8 cellular contexts compared by ENCODE assay signal in the genomic region with DNA sequence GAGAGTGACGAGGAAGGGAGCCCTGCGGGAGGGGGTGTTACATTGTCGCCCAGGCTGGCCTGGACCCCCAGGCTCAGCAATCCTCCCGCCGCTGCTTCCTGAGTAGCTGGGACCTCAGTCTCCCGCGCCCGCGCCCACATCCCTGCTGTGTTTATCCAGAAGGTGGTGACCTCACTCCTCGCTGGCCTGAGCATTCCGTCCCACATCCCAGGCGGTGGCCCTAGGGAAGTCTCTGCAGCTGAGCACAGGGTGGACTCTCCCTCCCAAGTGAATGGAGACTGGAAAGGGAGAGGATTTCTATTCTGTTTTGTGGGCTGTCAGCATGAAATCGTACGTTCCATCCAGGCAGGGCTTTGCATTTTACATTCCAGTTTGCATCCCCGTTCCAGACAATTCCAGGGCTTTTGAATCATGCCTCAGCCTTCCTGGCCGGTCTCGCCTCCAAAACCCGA. TPM values are rescaled to one million over a fixed set of nuclear protein-coding genes. Genes with fewer than 3 reads are reported as not detected.
DNase-seq lines count a peak whose midpoint lies in the region; ATAC-seq and TF ChIP-seq lines count a peak whose summit lies in the region.

No MANE protein-coding gene starts in this region.

- peaks cover 26% of the 10 kb centered on the region for H3K36me3 Mint-ChIP-seq in activated naive CD4-positive, alpha-beta T cell treated with anti-CD3 and anti-CD28 coated beads for 36 hours (ENCODE audit: low read depth)
- H3K36me3 Mint-ChIP-seq in nephron (ENCODE audit: low read depth), result peaks cover 12% of the 10 kb centered on the region

- H3K9me3 Mint-ChIP-seq in activated naive CD4-positive, alpha-beta T cell treated with anti-CD3 and anti-CD28 coated beads for 36 hours, result peaks cover 18% of the 10 kb centered on the region
- H3K9me3 Mint-ChIP-seq in nephron, result peaks cover 6% of the 10 kb centered on the region

- no peak for TF ChIP-seq EP300 in SK-N-SH (IDR thresholded peaks at IDR 0.05; ENCODE audit: borderline replicate concordance in 1 of 2, low read depth in 1 of 2, low read length in 1 of 2)

- H3K9ac ChIP-seq in SK-N-SH, result peak overlapping the region; percentile 60

- peaks cover 27% of the 10 kb centered on the region for H3K4me1 Mint-ChIP-seq in activated naive CD4-positive, alpha-beta T cell treated with anti-CD3 and anti-CD28 coated beads for 36 hours (ENCODE audit: low read depth)
- peaks cover 29% of the 10 kb centered on the region for H3K4me1 Mint-ChIP-seq in nephron

- CTCF ChIA-PET in activated naive CD4-positive, alpha-beta T cell treated with anti-CD3 and anti-CD28 coated beads for 36 hours (lab: Charles Lee), result no interaction called here
- CTCF ChIA-PET in SK-N-SH (lab: Yijun Ruan, JAX), result interaction anchor here (0.7 to 1.4 kb wide), 5 partner anchors 30 to 352 kb away, joined by 3 to 5 read pairs (median 3); no protein-coding TSS in a partner anchor

- H3F3A ChIP-seq in SK-N-SH (replicated peaks; ENCODE audit: insufficient read depth), result peaks cover 10% of the 10 kb centered on the region

- H3K9me2 ChIP-seq in SK-N-SH, result no peaks in the 10 kb centered on the region

- TF ChIP-seq CTCF in SK-N-SH (IDR thresholded peaks at IDR 0.05) (no peak), fibroblast of mammary gland (conservative IDR thresholded peaks at IDR 0.05; ENCODE audit: control insufficient read depth, insufficient read depth, low read depth, low read length) (no peak), nephron (IDR thresholded peaks at IDR 0.05; ENCODE audit: unreplicated experiment in 3 of 3) (no peak)

- peaks cover 0 to 12% of the 10 kb centered on the region in 2 experiments for H3K36me3 ChIP-seq in SK-N-SH (replicated peaks in 1 of 2; ENCODE audit: control insufficient read depth in 1 of 2, insufficient read depth in 2 of 2, low read length in 1 of 2)

- H3K27me3 ChIP-seq in SK-N-SH (ENCODE audit: insufficient read depth), result no peaks in the 10 kb centered on the region

- peak overlapping the region; percentile 90 for H3K27ac Mint-ChIP-seq in activated naive CD4-positive, alpha-beta T cell treated with anti-CD3 and anti-CD28 coated beads for 36 hours
- H3K27ac Mint-ChIP-seq in nephron, result peak overlapping the region; percentile 56 to 95 (median 94)

- 31% methylated on average over 16 of the region's 18 CpGs for WGBS in SK-N-SH (ENCODE audit: low lambda C conversion rate)

- H3K4me1 ChIP-seq in SK-N-SH (ENCODE audit: control insufficient read depth in 1 of 2, insufficient read depth in 2 of 2, low read depth in 1 of 2, low read length in 1 of 2), result peaks cover 0 to 11% of the 10 kb centered on the region in 2 experiments; a peak in 1 of 4 replicates

- no peak for TF ChIP-seq RAD21 in SK-N-SH (IDR thresholded peaks at IDR 0.05; ENCODE audit: low read length)

- POLR2A ChIA-PET in SK-N-SH (lab: Yijun Ruan, JAX), result no interaction called here

- DNase-seq in activated naive CD4-positive, alpha-beta T cell treated with anti-CD3 and anti-CD28 coated beads for 36 hours, result no peak
- no peak for DNase-seq in activated naive CD4-positive, alpha-beta T cell treated with Interleukin-2 at 50 U/mL for 16 hours
- DNase-seq in SK-N-SH (peak; percentile 70), fibroblast of mammary gland (ENCODE audit: low read depth) (peak; percentile 62), NOMO-1 treated with DMSO at 0.1 percent for 48 hours (lab: John Stamatoyannopoulos, UW; ENCODE audit: unreplicated experiment) (no peak)

- intact Hi-C loops in activated naive CD4-positive, alpha-beta T cell treated with anti-CD3 and anti-CD28 coated beads for 36 hours (cut with micrococcal nuclease), result loop anchor here (10.0 kb wide), 1 partner anchor 200 kb away; the partner anchor contains the start of gene ZNF665

- peak overlapping the region; percentile 88 for H3K4me3 Mint-ChIP-seq in activated naive CD4-positive, alpha-beta T cell treated with anti-CD3 and anti-CD28 coated beads for 36 hours
- peak overlapping the region; percentile 89 to 97 (median 90) for H3K4me3 Mint-ChIP-seq in nephron

- no peaks in the 10 kb centered on the region for H3K27me3 Mint-ChIP-seq in activated naive CD4-positive, alpha-beta T cell treated with anti-CD3 and anti-CD28 coated beads for 36 hours (ENCODE audit: low read depth)
- H3K27me3 Mint-ChIP-seq in nephron (ENCODE audit: low read depth), result no peaks in the 10 kb centered on the region

- peak overlapping the region; percentile 99 for H2AFZ ChIP-seq in SK-N-SH (ENCODE audit: low read depth)

- no peaks in the 10 kb centered on the region for H4K20me1 ChIP-seq in SK-N-SH (ENCODE audit: insufficient read depth)

- H3K9me3 ChIP-seq in SK-N-SH, result no peaks in the 10 kb centered on the region

- H3K4me2 ChIP-seq in SK-N-SH, result peak overlapping the region; percentile 95

- ATAC-seq in GM18868 (IDR thresholded peaks at IDR 0.05; ENCODE audit: unreplicated experiment) (no peak), HG02840 (IDR thresholded peaks at IDR 0.05; ENCODE audit: low FRiP score, unreplicated experiment) (no peak)

- H3K27ac ChIP-seq in SK-N-SH (ENCODE audit: low read depth in 2 of 2, low read length in 1 of 2), result peak overlapping the region; percentile 64 to 83

- H3K4me3 ChIP-seq in SK-N-SH (ENCODE audit: low read depth in 2 of 2, low read length in 1 of 2), result peak overlapping the region; percentile 65 to 80
- peak overlapping the region; percentile 88 for H3K4me3 ChIP-seq in fibroblast of mammary gland (ENCODE audit: control insufficient read depth, low read depth, low read length)

- H3K79me2 ChIP-seq in SK-N-SH (ENCODE audit: insufficient read depth), result peaks cover 20% of the 10 kb centered on the region

TF ChIP-seq in SK-N-SH, 30 proteins besides CTCF, POLR2A, EP300 and RAD21:
- TF ChIP-seq, protein P1, sequence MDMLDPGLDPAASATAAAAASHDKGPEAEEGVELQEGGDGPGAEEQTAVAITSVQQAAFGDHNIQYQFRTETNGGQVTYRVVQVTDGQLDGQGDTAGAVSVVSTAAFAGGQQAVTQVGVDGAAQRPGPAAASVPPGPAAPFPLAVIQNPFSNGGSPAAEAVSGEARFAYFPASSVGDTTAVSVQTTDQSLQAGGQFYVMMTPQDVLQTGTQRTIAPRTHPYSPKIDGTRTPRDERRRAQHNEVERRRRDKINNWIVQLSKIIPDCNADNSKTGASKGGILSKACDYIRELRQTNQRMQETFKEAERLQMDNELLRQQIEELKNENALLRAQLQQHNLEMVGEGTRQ (IDR thresholded peaks at IDR 0.05; ENCODE audit: borderline replicate concordance, low read depth, low read length), result no peak
- TF ChIP-seq TAF1 (IDR thresholded peaks at IDR 0.05; ENCODE audit: borderline replicate concordance, low read depth, low read length) (no peak), MXI1 (IDR thresholded peaks at IDR 0.05; ENCODE audit: low read depth, low read length) (no peak), FOSL2 (IDR thresholded peaks at IDR 0.05; ENCODE audit: borderline replicate concordance, low read depth) (no peak), EZH2phosphoT487 (IDR thresholded peaks at IDR 0.05; ENCODE audit: borderline replicate concordance, low read depth) (no peak), RFX5 (IDR thresholded peaks at IDR 0.05; ENCODE audit: low read length) (no peak), ZBTB33 (IDR thresholded peaks at IDR 0.05; ENCODE audit: borderline replicate concordance, low read depth) (no peak)
TF ChIP-seq in SK-N-SH: peak in this region for 0.

RNA-seq across cellular contexts. Expression of gene ZNF765, which starts 0.4 kb away (rescaled TPM):
- total RNA-seq in activated naive CD4-positive, alpha-beta T cell treated with anti-CD3 and anti-CD28 coated beads for 36 hours, result 1 to 10 TPM; 7.9 to 8.0 TPM
- 2.3 and 3.5 TPM in 2 replicates for polyA plus RNA-seq in SK-N-SH (2012; rRNA removed)
- polyA plus RNA-seq in SK-N-SH (2012; cell fraction: cytosol; rRNA removed), result 2.1 and 2.4 TPM in 2 replicates
- polyA plus RNA-seq in SK-N-SH (2012; cell fraction: nucleus; rRNA removed), result 9.0 and 9.2 TPM in 2 replicates

RNA-seq across cellular contexts. Expression of gene ZNF525, which starts 29.0 kb away (rescaled TPM):
- 10 to 100 TPM; 16.2 to 17.4 TPM for total RNA-seq in activated naive CD4-positive, alpha-beta T cell treated with anti-CD3 and anti-CD28 coated beads for 36 hours
- polyA plus RNA-seq in SK-N-SH (2012; rRNA removed), result 2.5 and 3.9 TPM in 2 replicates
- polyA plus RNA-seq in SK-N-SH (2012; cell fraction: cytosol; rRNA removed), result 3.1 and 3.2 TPM in 2 replicates
- 3.4 and 6.6 TPM in 2 replicates for polyA plus RNA-seq in SK-N-SH (2012; cell fraction: nucleus; rRNA removed)

RNA-seq across cellular contexts. Expression of gene ZNF761, which starts 37.2 kb away (rescaled TPM):
- total RNA-seq in activated naive CD4-positive, alpha-beta T cell treated with anti-CD3 and anti-CD28 coated beads for 36 hours, result 10 to 100 TPM in 1 of 2 experiments, 1 to 10 TPM in 1; 8.7 to 10.0 TPM
- polyA plus RNA-seq in SK-N-SH (2012; rRNA removed), result 5.9 and 8.5 TPM in 2 replicates
- polyA plus RNA-seq in SK-N-SH (2012; cell fraction: cytosol; rRNA removed), result 7.1 and 7.6 TPM in 2 replicates
- 6.6 and 13.1 TPM in 2 replicates for polyA plus RNA-seq in SK-N-SH (2012; cell fraction: nucleus; rRNA removed)

Comparison
In these comparisons a context has a peak if more than half of its experiments do, and no peak if none do; other contexts are left out.
1. DNase-seq: peak in SK-N-SH (single experiment) and fibroblast of mammary gland (single experiment); none in activated naive CD4-positive, alpha-beta T cell treated with anti-CD3 and anti-CD28 coated beads for 36 hours (single experiment), activated naive CD4-positive, alpha-beta T cell treated with Interleukin-2 at 50 U/mL for 16 hours (single experiment) and NOMO-1 treated with DMSO at 0.1 percent for 48 hours (single experiment).